ENCODE assay signal across 8 cellular contexts in genomic region chr4:150828159-150828558, GRCh38.
A peak's percentile ranks its signal among the peaks of the same experiment; 100 is the strongest.
DNase-seq lines count a peak whose midpoint lies in the region; ATAC-seq, FAIRE-seq and TF ChIP-seq lines count a peak whose summit lies in the region.

No MANE protein-coding gene starts in this region.

- H3K4me1 ChIP-seq in OCI-LY1 (ENCODE audit: insufficient read depth, low read length, severe bottlenecking) (peaks cover 25% of the 10 kb centered on the region), GM12878 (ENCODE audit: control insufficient read depth, insufficient read depth, low read length) (peaks cover 6% of the 10 kb centered on the region), BE2C (no peaks in the 10 kb centered on the region), psoas muscle (no peaks in the 10 kb centered on the region), uterus (no peaks in the 10 kb centered on the region)

- H3K4me3 ChIP-seq in OCI-LY1 (ENCODE audit: low read depth, low read length, poor library complexity, severe bottlenecking) (peak overlapping the region; percentile 3), GM12878 (no peak overlapping the region), BE2C (ENCODE audit: low read depth, low read length) (no peak overlapping the region), psoas muscle (no peak overlapping the region), uterus (no peak overlapping the region)

- peak; percentile 77 for DNase-seq in GM12878 (ENCODE audit: low read depth, low spot score)
- no peak for DNase-seq in BE2C
- no peak for DNase-seq in psoas muscle
- no peak for DNase-seq in uterus
- no peak for DNase-seq in SIG-M5 (lab: John Stamatoyannopoulos, UW)

- ATAC-seq in GM21723 (IDR thresholded peaks at IDR 0.05; ENCODE audit: unreplicated experiment): peak; percentile 94
- ATAC-seq in GM12878: peak; percentile 98
- ATAC-seq in psoas muscle: no peak

- TF ChIP-seq POLR2A in GM12878 (IDR thresholded peaks at IDR 0.05; ENCODE audit: low read depth, low read length): no peak
- no peak for TF ChIP-seq POLR2A in uterus (IDR thresholded peaks at IDR 0.05)

- H3K9me2 ChIP-seq in OCI-LY1 (ENCODE audit: low read depth, low read length): no peaks in the 10 kb centered on the region

- H3K9me3 ChIP-seq in OCI-LY1 (ENCODE audit: low read length) (no peaks in the 10 kb centered on the region), GM12878 (replicated peaks; ENCODE audit: control insufficient read depth, insufficient read depth, low read length) (no peaks in the 10 kb centered on the region; the same call in 2 of the 3 replicates), BE2C (no peaks in the 10 kb centered on the region), psoas muscle (no peaks in the 10 kb centered on the region), uterus (no peaks in the 10 kb centered on the region)

- H3K27me3 ChIP-seq in OCI-LY1 (ENCODE audit: insufficient read depth, low read length): no peaks in the 10 kb centered on the region
- H3K27me3 ChIP-seq in GM12878 (replicated peaks in 1 of 2; ENCODE audit: control insufficient read depth in 2 of 2, insufficient read depth in 2 of 2, low read length in 1 of 2): no peaks in the 10 kb centered on the region
- no peaks in the 10 kb centered on the region for H3K27me3 ChIP-seq in BE2C
- H3K27me3 ChIP-seq in psoas muscle (ENCODE audit: insufficient read depth in 3 of 3, low read length in 2 of 3): no peaks in the 10 kb centered on the region
- H3K27me3 ChIP-seq in uterus: no peaks in the 10 kb centered on the region

- RAD21 ChIA-PET in GM12878 (lab: Charles Lee; ENCODE audit: unreplicated experiment): interaction anchor here (1.5 to 2.0 kb wide), 2 partner anchors 28 to 39 kb away, joined by 4 to 14 read pairs; no protein-coding TSS in a partner anchor

- no peaks in the 10 kb centered on the region for H3K79me2 ChIP-seq in OCI-LY1 (ENCODE audit: insufficient read depth, low read length)
- no peaks in the 10 kb centered on the region for H3K79me2 ChIP-seq in GM12878 (ENCODE audit: control insufficient read depth, insufficient read depth, low read length)

- SMC1A ChIA-PET in GM12878 (lab: Charles Lee; ENCODE audit: uncharacterized antibody, unreplicated experiment): interaction anchor here (0.8 to 2.6 kb wide), 6 partner anchors 8 to 352 kb away, joined by 3 to 12 read pairs (median 4); no protein-coding TSS in a partner anchor

- H3K36me3 ChIP-seq in OCI-LY1 (ENCODE audit: insufficient read depth, low read length): peaks cover 24% of the 10 kb centered on the region; the same call in 1 of the 2 replicates
- H3K36me3 ChIP-seq in GM12878 (ENCODE audit: control insufficient read depth in 2 of 2, insufficient read depth in 2 of 2, low read length in 1 of 2): no peaks in the 10 kb centered on the region
- no peaks in the 10 kb centered on the region; the same call in none of the 2 replicates for H3K36me3 ChIP-seq in BE2C
- H3K36me3 ChIP-seq in psoas muscle (ENCODE audit: insufficient read depth in 1 of 2, low read depth in 1 of 2): peaks cover 0 to 18% of the 10 kb centered on the region in 2 donors
- no peaks in the 10 kb centered on the region for H3K36me3 ChIP-seq in uterus

- in situ Hi-C loops in GM12878 (cut with MboI): no loop called here

- TF ChIP-seq RAD21 in GM12878 (IDR thresholded peaks at IDR 0.05; ENCODE audit: insufficient read depth, low read depth, low read length): peak; percentile 29; the same call in 1 of the 2 replicates

- no peaks in the 10 kb centered on the region for H4K20me1 ChIP-seq in OCI-LY1 (ENCODE audit: insufficient read depth, low read length)
- H4K20me1 ChIP-seq in GM12878 (ENCODE audit: control insufficient read depth, insufficient read depth): no peaks in the 10 kb centered on the region

- POLR2A ChIA-PET in GM12878 (lab: Charles Lee): no interaction called here

- WGBS in GM12878 (ENCODE audit: insufficient coverage, insufficient replicate concordance, low lambda C conversion rate, missing lambda C conversion rate): 2% methylated on average over 8 of the region's 8 CpGs
- WGBS in psoas muscle, 3 donors: 90 to 94% (median 94%) methylated on average over 8 of the region's 8 CpGs

- BruUV-seq in GM12878 (replicated peaks; lab: Mats Ljungman, UMichigan): no TSS peak

- no peak overlapping the region for H3K27ac ChIP-seq in OCI-LY1 (ENCODE audit: low read depth, low read length, poor library complexity, severe bottlenecking)
- peak overlapping the region; percentile 42 for H3K27ac ChIP-seq in GM12878 (ENCODE audit: control insufficient read depth, insufficient read depth)
- H3K27ac ChIP-seq in psoas muscle: no peak overlapping the region
- no peak overlapping the region for H3K27ac ChIP-seq in uterus

- no peak overlapping the region for H2AFZ ChIP-seq in OCI-LY1 (ENCODE audit: low read length)
- H2AFZ ChIP-seq in GM12878 (ENCODE audit: control insufficient read depth, low read depth, low read length): peak overlapping the region; percentile 46; the same call in 1 of the 2 replicates

- no peaks in the 10 kb centered on the region for H3F3A ChIP-seq in OCI-LY1 (ENCODE audit: insufficient read depth, low read length)

- intact Hi-C loops in GM12878 (cut with micrococcal nuclease; ENCODE audit: unreplicated experiment): no loop called here
- intact Hi-C loops in psoas muscle (cut with DNase I): no loop called here
- intact Hi-C loops in uterus (cut with DNase I; ENCODE audit: low total_unique reads): no loop called here

- CTCF ChIA-PET in GM12878 (lab: Yijun Ruan, JAX): interaction anchor here (0.7 to 2.8 kb wide), 10 partner anchors 9 to 532 kb away, joined by 3 to 10 read pairs (median 4); no protein-coding TSS in a partner anchor

- peak; percentile 93 for FAIRE-seq in GM12878 (lab: Jason Lieb, UNC)

- TF ChIP-seq CTCF in GM12873 (IDR thresholded peaks at IDR 0.05; ENCODE audit: insufficient read depth, low read depth, low read length, missing control alignments): peak; percentile 57
- TF ChIP-seq CTCF in OCI-LY1 (IDR thresholded peaks at IDR 0.05; ENCODE audit: low read length): peak; percentile 43; the same call in 1 of the 2 replicates
- peak; percentile 26 to 61 (median 41); a peak in 5 of 6 replicates for TF ChIP-seq CTCF in GM12878 (IDR thresholded peaks at IDR 0.05 in 2 of 3, conservative IDR thresholded peaks at IDR 0.05 in 1 of 3; ENCODE audit: control insufficient read depth in 2 of 3, extremely low read depth in 1 of 3, insufficient read depth in 1 of 3, low read depth in 3 of 3, low read length in 3 of 3)
- TF ChIP-seq CTCF in BE2C (IDR thresholded peaks at IDR 0.05; ENCODE audit: low read depth, low read length): no peak
- no peak for TF ChIP-seq CTCF in psoas muscle (IDR thresholded peaks at IDR 0.05)
- no peak for TF ChIP-seq CTCF in uterus (IDR thresholded peaks at IDR 0.05)

- H3K4me2 ChIP-seq in OCI-LY1 (ENCODE audit: low read length) (peak overlapping the region; percentile 41), GM12878 (ENCODE audit: control insufficient read depth, insufficient read depth) (peak overlapping the region; percentile 60)

- no peak for TF ChIP-seq EP300 in GM12878 (IDR thresholded peaks at IDR 0.05; ENCODE audit: borderline replicate concordance in 1 of 2, control insufficient read depth in 1 of 2, low read depth in 2 of 2, low read length in 2 of 2)

- H3K9ac ChIP-seq in OCI-LY1 (ENCODE audit: low read length) (no peak overlapping the region), GM12878 (ENCODE audit: control insufficient read depth, insufficient read depth, low read length) (no peak overlapping the region)

TF ChIP-seq in GM12878, 131 proteins besides CTCF, POLR2A, EP300 and RAD21 (continues in another document):
- no peak for TF ChIP-seq TBL1XR1 (IDR thresholded peaks at IDR 0.05; ENCODE audit: low read depth, low read length)
- no peak for TF ChIP-seq CBFB (IDR thresholded peaks at IDR 0.05; ENCODE audit: low read depth)
- TF ChIP-seq ZSCAN29 (IDR thresholded peaks at IDR 0.05): no peak
- TF ChIP-seq CHD1 (IDR thresholded peaks at IDR 0.05; ENCODE audit: low read depth, low read length): no peak
- peak; percentile 80 for TF ChIP-seq IKZF1 (conservative IDR thresholded peaks at IDR 0.05)
- TF ChIP-seq CREB1 (IDR thresholded peaks at IDR 0.05; ENCODE audit: low read depth): peak; percentile 77
- TF ChIP-seq NR2F1 (conservative IDR thresholded peaks at IDR 0.05): no peak
- TF ChIP-seq ZBTB40 (IDR thresholded peaks at IDR 0.05; ENCODE audit: borderline replicate concordance): no peak
- TF ChIP-seq CREM (IDR thresholded peaks at IDR 0.05; ENCODE audit: low read depth): peak; percentile 63; the same call in 1 of the 2 replicates
- TF ChIP-seq EED (IDR thresholded peaks at IDR 0.05; ENCODE audit: low read depth): peak; percentile 67; the same call in 1 of the 2 replicates

Comparison
In these comparisons a context has a peak if more than half of its experiments do, and no peak if none do; other contexts are left out.
1. CTCF ChIP-seq: peak in GM12873 (single experiment), OCI-LY1 (single experiment) and GM12878 (3 of 3); none in BE2C (single experiment), psoas muscle (single experiment) and uterus (0 of 4).
2. ATAC-seq: peak in GM21723 (single experiment) and GM12878 (single experiment); none in psoas muscle (0 of 4).